In genomic region chr1:184260382-184260781, GRCh38 we compare ENCODE assay signal across 17 cellular contexts.
DNase-seq lines count a peak whose midpoint lies in the region; ATAC-seq and TF ChIP-seq lines count a peak whose summit lies in the region.
"Had no signal": no experiment of that assay in that cellular context is flagged by ENCODE, and none has a peak within 500 bp of the region (broad histone marks: within the 10 kb centered on the region; RNA-seq: fewer than 3 reads in every experiment).

No MANE protein-coding gene starts in this region.

- intact Hi-C loops in lower lobe of right lung (cut with DNase I): no loop called here

- no peak for TF ChIP-seq CTCF in AG10803 (conservative IDR thresholded peaks at IDR 0.05; ENCODE audit: low read length)
- TF ChIP-seq CTCF in lower lobe of right lung (IDR thresholded peaks at IDR 0.05): no peak

- no peaks in the 10 kb centered on the region for H3K9me3 ChIP-seq in MG63
- H3K9me3 ChIP-seq in lower lobe of right lung: no peaks in the 10 kb centered on the region
- H3K9me3 ChIP-seq: BE2C had no signal

- H3K27me3 ChIP-seq in MG63 (no peaks in the 10 kb centered on the region), lower lobe of right lung (ENCODE audit: low read depth) (no peaks in the 10 kb centered on the region)
- H3K27me3 ChIP-seq: BE2C had no signal

- no peak for ATAC-seq in HG03439 (IDR thresholded peaks at IDR 0.05; ENCODE audit: unreplicated experiment)
- ATAC-seq in HG03175 (IDR thresholded peaks at IDR 0.05; ENCODE audit: unreplicated experiment): no peak
- ATAC-seq in lower lobe of right lung: no peak
- ATAC-seq: stimulated activated naive CD8-positive, alpha-beta T cell treated with anti-CD3 and anti-CD28 coated beads, Interleukin-15, Interleukin-2, amounts not matched to agents 100 U/mL and 50 U/mL, for 24 hours had no signal

- no peaks in the 10 kb centered on the region for H3K36me3 ChIP-seq in MG63
- no peaks in the 10 kb centered on the region for H3K36me3 ChIP-seq in lower lobe of right lung
- H3K36me3 ChIP-seq: BE2C had no signal

- H3K27ac ChIP-seq in lower lobe of right lung: no peak overlapping the region

- H3K4me3 ChIP-seq in AG10803 (ENCODE audit: low read length): no peak overlapping the region
- no peak overlapping the region for H3K4me3 ChIP-seq in MG63
- no peak overlapping the region for H3K4me3 ChIP-seq in lower lobe of right lung

- DNase-seq in AG10803 (ENCODE audit: low read depth): peak; percentile 90
- peak; percentile 5 for DNase-seq in MG63
- peak; percentile 8 for DNase-seq in dermis blood vessel endothelial cell
- peak; percentile 76 for DNase-seq in non-pigmented ciliary epithelial cell (ENCODE audit: low read depth)
- DNase-seq in DMS153 treated with DMSO at 0.1 percent for 48 hours (lab: John Stamatoyannopoulos, UW; ENCODE audit: unreplicated experiment): no peak
- DNase-seq in lower lobe of right lung: no peak
- DNase-seq: activated CD4-positive, alpha-beta T cell treated with anti-CD3 and anti-CD28 coated beads for 48 hours; activated T-cell treated with anti-CD3 and anti-CD28 coated beads, Interleukin-2, amount 50 U/mL, for 1 hour; BE2C; DMS53; NCI-H2171 treated with DMSO at 0.1 percent for 48 hours; NK-92 treated with Interleukin-12 subunit alpha and Interleukin-12 subunit beta, amount 100 ng/mL, for 24 hours; SHP77 treated with DMSO at 0.1 percent for 48 hours; stimulated activated naive CD8-positive, alpha-beta T cell treated with anti-CD3 and anti-CD28 coated beads, Interleukin-15, Interleukin-2, amounts not matched to agents 100 U/mL and 50 U/mL, for 24 hours; T1000 had no signal

- H3K4me1 ChIP-seq in lower lobe of right lung: no peaks in the 10 kb centered on the region

Comparison
In these comparisons a context has a peak if more than half of its experiments do, and no peak if none do; other contexts are left out.
1. DNase-seq: peak in AG10803 (single experiment), MG63 (single experiment), dermis blood vessel endothelial cell (single experiment) and non-pigmented ciliary epithelial cell (single experiment); none in DMS153 treated with DMSO at 0.1 percent for 48 hours (single experiment) and lower lobe of right lung (single experiment).